10 cellular contexts compared by ENCODE assay signal in the genomic region with DNA sequence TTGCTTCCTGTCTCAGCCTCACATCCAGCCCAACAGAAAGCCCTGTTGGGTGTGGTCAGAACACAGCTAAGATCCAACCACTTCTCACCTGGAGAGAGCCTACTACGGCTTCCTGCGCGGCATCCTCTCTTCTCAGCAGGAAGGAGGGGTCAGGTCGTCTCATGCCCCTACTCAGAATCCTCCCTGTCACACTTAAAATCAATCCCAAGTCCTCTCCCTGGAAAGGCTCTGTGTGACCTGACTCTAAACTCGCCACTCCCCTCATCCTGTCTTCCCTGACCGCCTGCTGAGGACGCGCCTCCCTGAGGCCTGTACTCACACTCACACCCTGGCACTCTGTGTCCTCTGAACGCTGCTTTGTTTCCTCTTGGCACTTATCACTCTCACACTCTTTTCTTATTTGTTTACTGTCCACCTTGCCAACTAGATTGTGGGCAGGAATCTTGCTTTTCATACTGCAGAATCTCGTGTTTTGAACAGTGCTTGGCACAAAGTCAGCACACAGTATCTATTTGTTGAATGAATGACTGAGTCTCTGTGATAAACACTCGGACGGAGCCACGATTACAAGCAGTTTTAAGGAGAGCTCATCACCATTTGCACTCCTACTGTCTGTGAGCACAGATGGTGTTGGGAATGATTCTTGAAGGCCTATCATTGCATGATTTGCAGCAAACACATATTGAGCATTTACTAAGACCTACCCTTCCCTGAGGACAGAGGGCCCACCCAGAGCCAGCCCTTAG. TPM values are rescaled to one million over a fixed set of nuclear protein-coding genes. Genes with fewer than 3 reads are reported as not detected.
DNase-seq lines count a peak whose midpoint lies in the region; ATAC-seq and TF ChIP-seq lines count a peak whose summit lies in the region.
"Had no signal": no experiment of that assay in that cellular context is flagged by ENCODE, and none has a peak within 500 bp of the region (broad histone marks: within the 10 kb centered on the region; RNA-seq: fewer than 3 reads in every experiment).

No MANE protein-coding gene starts in this region.

- H3K36me3 Mint-ChIP-seq in stimulated activated naive CD8-positive, alpha-beta T cell treated with anti-CD3 and anti-CD28 coated beads, Interleukin-15, Interleukin-2, amounts not matched to agents 100 ng/mL and 50 ng/mL, for 24 hours (ENCODE audit: low read depth) = peaks cover 52% of the 10 kb centered on the region

- no peak for TF ChIP-seq CTCF in GM13977 (IDR thresholded peaks at IDR 0.05; ENCODE audit: extremely low read depth, insufficient read depth, missing control alignments)

- H3K4me3 Mint-ChIP-seq in stimulated activated naive CD8-positive, alpha-beta T cell treated with anti-CD3 and anti-CD28 coated beads, Interleukin-15, Interleukin-2, amounts not matched to agents 100 ng/mL and 50 ng/mL, for 24 hours = no peak overlapping the region
- no peak overlapping the region for H3K4me3 Mint-ChIP-seq in stimulated activated naive CD8-positive, alpha-beta T cell treated with anti-CD3 and anti-CD28 coated beads, Interleukin-15, amount 100 ng/mL, for 72 hours

- no peak for DNase-seq in stimulated activated naive CD8-positive, alpha-beta T cell treated with anti-CD3 and anti-CD28 coated beads, Interleukin-15, amount 100 ng/mL, for 72 hours
- DNase-seq in astrocyte of the hippocampus (ENCODE audit: low read depth, low spot score) (peak; percentile 8), left lobe of liver (ENCODE audit: low spot score) (no peak), middle frontal gyrus (ENCODE audit: extremely low spot score, low spot score) (no peak), GM13977 (ENCODE audit: low spot score) (no peak)
- no peak for DNase-seq in activated T-cell treated with anti-CD3 and anti-CD28 coated beads, Interleukin-2, amount 50 U/mL, for 48 hours
- DNase-seq: C1 segment of cervical spinal cord, NCI-H446 treated with DMSO at 0.1 percent for 48 hours had no signal

- in situ Hi-C loops in GM13977 (cut with MboI; ENCODE audit: low pct_unique_long_range_greater_than_20kb, low sequenced_read_pairs, unreplicated experiment) = loop anchor here (25.0 kb wide), 1 partner anchor 263 kb away; the partner anchor contains the start of gene TLDC2

- ATAC-seq in stimulated activated naive CD8-positive, alpha-beta T cell treated with anti-CD3 and anti-CD28 coated beads, Interleukin-15, amount 100 ng/mL, for 72 hours = no peak
- ATAC-seq in left lobe of liver = peak; percentile 84
- no peak for ATAC-seq in HG02970 (IDR thresholded peaks at IDR 0.05; ENCODE audit: low FRiP score, unreplicated experiment)

- peaks cover 33% of the 10 kb centered on the region for H3K4me1 Mint-ChIP-seq in stimulated activated naive CD8-positive, alpha-beta T cell treated with anti-CD3 and anti-CD28 coated beads, Interleukin-15, Interleukin-2, amounts not matched to agents 100 ng/mL and 50 ng/mL, for 24 hours (ENCODE audit: low read depth)
- peaks cover 35% of the 10 kb centered on the region for H3K4me1 Mint-ChIP-seq in stimulated activated naive CD8-positive, alpha-beta T cell treated with anti-CD3 and anti-CD28 coated beads, Interleukin-15, amount 100 ng/mL, for 72 hours

- peak overlapping the region; percentile 51 for H3K27ac Mint-ChIP-seq in stimulated activated naive CD8-positive, alpha-beta T cell treated with anti-CD3 and anti-CD28 coated beads, Interleukin-15, Interleukin-2, amounts not matched to agents 100 ng/mL and 50 ng/mL, for 24 hours
- H3K27ac Mint-ChIP-seq in stimulated activated naive CD8-positive, alpha-beta T cell treated with anti-CD3 and anti-CD28 coated beads, Interleukin-15, amount 100 ng/mL, for 72 hours = peak overlapping the region in 1 of 2 donors; percentile 55

- H3K27me3 Mint-ChIP-seq in stimulated activated naive CD8-positive, alpha-beta T cell treated with anti-CD3 and anti-CD28 coated beads, Interleukin-15, Interleukin-2, amounts not matched to agents 100 ng/mL and 50 ng/mL, for 24 hours = no peaks in the 10 kb centered on the region
- H3K27me3 Mint-ChIP-seq in stimulated activated naive CD8-positive, alpha-beta T cell treated with anti-CD3 and anti-CD28 coated beads, Interleukin-15, amount 100 ng/mL, for 72 hours = no peaks in the 10 kb centered on the region

- no peaks in the 10 kb centered on the region for H3K9me3 Mint-ChIP-seq in stimulated activated naive CD8-positive, alpha-beta T cell treated with anti-CD3 and anti-CD28 coated beads, Interleukin-15, Interleukin-2, amounts not matched to agents 100 ng/mL and 50 ng/mL, for 24 hours
- H3K9me3 Mint-ChIP-seq in stimulated activated naive CD8-positive, alpha-beta T cell treated with anti-CD3 and anti-CD28 coated beads, Interleukin-15, amount 100 ng/mL, for 72 hours = no peaks in the 10 kb centered on the region

RNA-seq across cellular contexts. Expression of gene RAB5IF, which starts 18.7 kb away (rescaled TPM):
- 113 TPM for total RNA-seq in left lobe of liver

RNA-seq across cellular contexts. Expression of gene SLA2, which starts 21.8 kb away (rescaled TPM):
- total RNA-seq in left lobe of liver = 0.30 TPM

RNA-seq across cellular contexts. Expression of gene TGIF2, which starts 50.8 kb away (rescaled TPM):
- total RNA-seq in left lobe of liver = 4.6 TPM
